In the genomic region with DNA sequence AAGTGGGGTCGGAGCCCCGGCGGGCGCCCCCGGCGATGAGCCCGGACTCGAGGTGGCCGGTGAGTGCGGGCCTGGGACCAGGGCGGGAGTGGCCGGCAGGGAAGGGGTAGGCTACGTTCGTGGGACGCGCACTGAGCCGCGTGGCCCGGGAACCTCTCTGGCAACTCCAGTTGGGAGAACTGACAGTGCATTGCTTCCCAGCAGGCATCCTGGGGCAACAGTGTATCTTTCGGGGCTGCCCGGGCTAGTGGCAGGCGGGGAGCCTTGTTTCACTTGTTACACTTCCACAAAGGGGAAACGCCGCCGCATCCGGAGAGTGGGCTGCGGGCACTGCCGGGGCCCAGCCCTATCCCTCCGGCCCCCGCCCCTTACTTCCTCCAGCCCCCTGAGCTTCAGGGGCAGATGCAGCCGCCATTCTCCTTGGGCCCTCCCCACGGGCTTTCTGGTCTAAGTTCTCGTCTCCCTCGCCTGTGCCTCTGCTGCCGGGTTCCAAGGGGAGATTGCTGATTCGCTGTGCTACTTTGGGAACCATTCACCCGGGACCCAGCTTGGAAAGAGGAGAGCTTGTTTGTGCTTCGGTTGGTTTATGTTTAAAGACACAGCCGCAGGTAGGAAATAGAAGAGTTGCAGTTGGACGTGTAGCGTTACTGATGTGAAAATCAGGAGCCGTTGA, we compare ENCODE assay signal across 8 cellular contexts. TPM values are rescaled to one million over a fixed set of nuclear protein-coding genes. Genes with fewer than 3 reads are reported as not detected.
DNase-seq lines count a peak whose midpoint lies in the region; ATAC-seq and TF ChIP-seq lines count a peak whose summit lies in the region.

No MANE protein-coding gene starts in this region.

- H3K4me1 Mint-ChIP-seq in type B pancreatic cell (ENCODE audit: unreplicated experiment): peaks cover 22% of the 10 kb centered on the region

- H3K4me1 ChIP-seq in effector memory CD4-positive, alpha-beta T cell (ENCODE audit: control insufficient read depth, insufficient read depth, low read length, poor library complexity, severe bottlenecking): peaks cover 15% of the 10 kb centered on the region
- peaks cover 15 to 16% of the 10 kb centered on the region in 2 donors for H3K4me1 ChIP-seq in mucosa of rectum (ENCODE audit: control insufficient read depth in 2 of 2, insufficient read depth in 2 of 2, low read length in 2 of 2)

- peaks cover 11% of the 10 kb centered on the region for H3K27me3 Mint-ChIP-seq in type B pancreatic cell

- peak overlapping the region; percentile 92 for H3K27ac ChIP-seq in effector memory CD4-positive, alpha-beta T cell (ENCODE audit: insufficient read depth, low read length, poor library complexity, severe bottlenecking)
- H3K27ac ChIP-seq in mucosa of rectum (ENCODE audit: low read depth in 2 of 2, low read length in 2 of 2): peak overlapping the region; percentile 94 to 95

- DNase-seq in NCI-H82 (lab: John Stamatoyannopoulos, UW) (peak; percentile 21), NCI-H82 treated with DMSO at 0.1 percent for 48 hours (lab: John Stamatoyannopoulos, UW; ENCODE audit: unreplicated experiment) (no peak), type B pancreatic cell (ENCODE audit: extremely low spot score, unreplicated experiment) (no peak)
- peak; percentile 14 to 28 for DNase-seq in activated CD4-positive, alpha-beta T cell treated with anti-CD3 and anti-CD28 coated beads for 4 hours
- peak; percentile 24 to 37 (median 28) for DNase-seq in effector memory CD4-positive, alpha-beta T cell

- H3K27ac Mint-ChIP-seq in type B pancreatic cell: peak overlapping the region; percentile 92

- H3K9ac ChIP-seq in mucosa of rectum (ENCODE audit: low read depth in 1 of 2, low read length in 2 of 2): peak overlapping the region; percentile 84 to 94

- no peaks in the 10 kb centered on the region for H3K27me3 ChIP-seq in effector memory CD4-positive, alpha-beta T cell (replicated peaks; ENCODE audit: control insufficient read depth, insufficient read depth, low read length, poor library complexity, severe bottlenecking)
- no peaks in the 10 kb centered on the region for H3K27me3 ChIP-seq in mucosa of rectum (ENCODE audit: control insufficient read depth in 2 of 2, insufficient read depth in 2 of 2, low read length in 2 of 2)

- H3K9me3 ChIP-seq in effector memory CD4-positive, alpha-beta T cell (ENCODE audit: control insufficient read depth, low read length): no peaks in the 10 kb centered on the region
- H3K9me3 ChIP-seq in mucosa of rectum (ENCODE audit: control insufficient read depth in 2 of 2, low read length in 2 of 2): no peaks in the 10 kb centered on the region

- H3K36me3 Mint-ChIP-seq in type B pancreatic cell: no peaks in the 10 kb centered on the region

- ATAC-seq in HG03460 (IDR thresholded peaks at IDR 0.05; ENCODE audit: unreplicated experiment) (peak; percentile 13), GM18858 (IDR thresholded peaks at IDR 0.05; ENCODE audit: unreplicated experiment) (no peak)

- H3K9me3 Mint-ChIP-seq in type B pancreatic cell: no peaks in the 10 kb centered on the region

- H3K4me3 Mint-ChIP-seq in type B pancreatic cell: peak overlapping the region; percentile 94

- H3K36me3 ChIP-seq in effector memory CD4-positive, alpha-beta T cell (ENCODE audit: control insufficient read depth, insufficient read depth, low read length): peaks cover 24% of the 10 kb centered on the region
- H3K36me3 ChIP-seq in mucosa of rectum (ENCODE audit: control insufficient read depth in 2 of 2, insufficient read depth in 2 of 2, low read length in 2 of 2): peaks cover 23 to 26% of the 10 kb centered on the region in 2 donors

- TF ChIP-seq CTCF in type B pancreatic cell (conservative IDR thresholded peaks at IDR 0.05): no peak

- H3K4me3 ChIP-seq in effector memory CD4-positive, alpha-beta T cell (ENCODE audit: insufficient read depth, low read depth, low read length, poor library complexity, severe bottlenecking): peak overlapping the region; percentile 77
- H3K4me3 ChIP-seq in mucosa of rectum (ENCODE audit: low read length in 2 of 2): peak overlapping the region; percentile 79 to 84

RNA-seq across cellular contexts. Expression of a gene that starts 0.7 kb away (rescaled TPM):
- 22.6 and 28.0 TPM in 2 replicates for total RNA-seq in type B pancreatic cell (ENCODE audit: low replicate concordance)

RNA-seq across cellular contexts. Expression of a gene that starts 17.5 kb away (rescaled TPM):
- total RNA-seq in type B pancreatic cell (ENCODE audit: low replicate concordance): 22.8 and 40.4 TPM in 2 replicates

RNA-seq across cellular contexts. Expression of a gene that starts 28.6 kb away (rescaled TPM):
- total RNA-seq in type B pancreatic cell (ENCODE audit: low replicate concordance): 0.34 and 0.59 TPM in 2 replicates

RNA-seq across cellular contexts. Expression of a gene that starts 37.5 kb away (rescaled TPM):
- 2.7 and 9.1 TPM in 2 replicates for total RNA-seq in type B pancreatic cell (ENCODE audit: low replicate concordance)

Comparison
In these comparisons a context has a peak if more than half of its experiments do, and no peak if none do; other contexts are left out.
1. DNase-seq: peak in NCI-H82 (single experiment), activated CD4-positive, alpha-beta T cell treated with anti-CD3 and anti-CD28 coated beads for 4 hours (2 of 2) and effector memory CD4-positive, alpha-beta T cell (3 of 3); none in NCI-H82 treated with DMSO at 0.1 percent for 48 hours (single experiment) and type B pancreatic cell (single experiment).